In genomic region chr11:14336507-14337503, GRCh38 we compare ENCODE assay signal across 1 cellular context.
TF ChIP-seq lines count a peak whose summit lies in the region.

No MANE protein-coding gene starts in this region.

TF ChIP-seq in K562, 482 proteins besides CTCF, POLR2A, EP300 and RAD21 (continued from another document):
- TF ChIP-seq NRF1 (conservative IDR thresholded peaks at IDR 0.05 in 1 of 2, IDR thresholded peaks at IDR 0.05 in 1 of 2) (no peak; a peak in 1 of 4 replicates), ILK (tag; IDR thresholded peaks at IDR 0.05; ENCODE audit: borderline replicate concordance, low read depth) (no peak), GATAD2B (IDR thresholded peaks at IDR 0.05; ENCODE audit: borderline replicate concordance) (no peak), NR0B1 (IDR thresholded peaks at IDR 0.05; ENCODE audit: partially characterized antibody) (no peak), POLR2G (IDR thresholded peaks at IDR 0.05; ENCODE audit: low read depth, low read length) (no peak), ZNF12 (CRISPR knock-in tag; IDR thresholded peaks at IDR 0.05) (no peak), EHMT2 (IDR thresholded peaks at IDR 0.05) (peak; percentile 90), SRSF1 (IDR thresholded peaks at IDR 0.05; ENCODE audit: low read depth, low read length) (no peak), HDAC8 (tag; IDR thresholded peaks at IDR 0.05) (no peak), PML (IDR thresholded peaks at IDR 0.05; ENCODE audit: low read length) (no peak), NFYB (IDR thresholded peaks at IDR 0.05; ENCODE audit: extremely low read depth, insufficient read length) (no peak), ZNF592 (IDR thresholded peaks at IDR 0.05) (no peak), U2AF1 (optimal IDR thresholded peaks at IDR 0.05; ENCODE audit: low read depth, low read length) (no peak), FOXA3 (CRISPR knock-in tag; conservative IDR thresholded peaks at IDR 0.05 in 1 of 2, IDR thresholded peaks at IDR 0.05 in 1 of 2) (0 out of 4 replicates have a peak, but pooled peaks of 1 of the 2 experiments have one; percentile 22), ESRRA (IDR thresholded peaks at IDR 0.05; ENCODE audit: borderline replicate concordance, low read depth) (no peak), TCF7L2 (IDR thresholded peaks at IDR 0.05; ENCODE audit: low read depth, low read length) (no peak), ATF6 (CRISPR knock-in tag; IDR thresholded peaks at IDR 0.05) (no peak), L3MBTL2 (IDR thresholded peaks at IDR 0.05) (no peak), NR2F6 (CRISPR knock-in tag; IDR thresholded peaks at IDR 0.05) (no peak), ZNF449 (CRISPR knock-in tag; IDR thresholded peaks at IDR 0.05) (no peak), TRIM24 (IDR thresholded peaks at IDR 0.05) (peak; percentile 95 to 98), POLR3G (IDR thresholded peaks at IDR 0.05; ENCODE audit: extremely low read depth, insufficient read length, insufficient replicate concordance) (no peak)
- TF ChIP-seq, protein P1, sequence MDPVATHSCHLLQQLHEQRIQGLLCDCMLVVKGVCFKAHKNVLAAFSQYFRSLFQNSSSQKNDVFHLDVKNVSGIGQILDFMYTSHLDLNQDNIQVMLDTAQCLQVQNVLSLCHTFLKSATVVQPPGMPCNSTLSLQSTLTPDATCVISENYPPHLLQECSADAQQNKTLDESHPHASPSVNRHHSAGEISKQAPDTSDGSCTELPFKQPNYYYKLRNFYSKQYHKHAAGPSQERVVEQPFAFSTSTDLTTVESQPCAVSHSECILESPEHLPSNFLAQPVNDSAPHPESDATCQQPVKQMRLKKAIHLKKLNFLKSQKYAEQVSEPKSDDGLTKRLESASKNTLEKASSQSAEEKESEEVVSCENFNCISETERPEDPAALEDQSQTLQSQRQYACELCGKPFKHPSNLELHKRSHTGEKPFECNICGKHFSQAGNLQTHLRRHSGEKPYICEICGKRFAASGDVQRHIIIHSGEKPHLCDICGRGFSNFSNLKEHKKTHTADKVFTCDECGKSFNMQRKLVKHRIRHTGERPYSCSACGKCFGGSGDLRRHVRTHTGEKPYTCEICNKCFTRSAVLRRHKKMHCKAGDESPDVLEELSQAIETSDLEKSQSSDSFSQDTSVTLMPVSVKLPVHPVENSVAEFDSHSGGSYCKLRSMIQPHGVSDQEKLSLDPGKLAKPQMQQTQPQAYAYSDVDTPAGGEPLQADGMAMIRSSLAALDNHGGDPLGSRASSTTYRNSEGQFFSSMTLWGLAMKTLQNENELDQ (CRISPR knock-in tag; IDR thresholded peaks at IDR 0.05; ENCODE audit: borderline replicate concordance), result no peak
- TF ChIP-seq, protein P2, sequence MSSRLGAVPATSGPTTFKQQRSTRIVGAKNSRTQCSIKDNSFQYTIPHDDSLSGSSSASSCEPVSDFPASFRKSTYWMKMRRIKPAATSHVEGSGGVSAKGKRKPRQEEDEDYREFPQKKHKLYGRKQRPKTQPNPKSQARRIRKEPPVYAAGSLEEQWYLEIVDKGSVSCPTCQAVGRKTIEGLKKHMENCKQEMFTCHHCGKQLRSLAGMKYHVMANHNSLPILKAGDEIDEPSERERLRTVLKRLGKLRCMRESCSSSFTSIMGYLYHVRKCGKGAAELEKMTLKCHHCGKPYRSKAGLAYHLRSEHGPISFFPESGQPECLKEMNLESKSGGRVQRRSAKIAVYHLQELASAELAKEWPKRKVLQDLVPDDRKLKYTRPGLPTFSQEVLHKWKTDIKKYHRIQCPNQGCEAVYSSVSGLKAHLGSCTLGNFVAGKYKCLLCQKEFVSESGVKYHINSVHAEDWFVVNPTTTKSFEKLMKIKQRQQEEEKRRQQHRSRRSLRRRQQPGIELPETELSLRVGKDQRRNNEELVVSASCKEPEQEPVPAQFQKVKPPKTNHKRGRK (tag; IDR thresholded peaks at IDR 0.05), result no peak
